15 cellular contexts compared by ENCODE assay signal in the genomic region with DNA sequence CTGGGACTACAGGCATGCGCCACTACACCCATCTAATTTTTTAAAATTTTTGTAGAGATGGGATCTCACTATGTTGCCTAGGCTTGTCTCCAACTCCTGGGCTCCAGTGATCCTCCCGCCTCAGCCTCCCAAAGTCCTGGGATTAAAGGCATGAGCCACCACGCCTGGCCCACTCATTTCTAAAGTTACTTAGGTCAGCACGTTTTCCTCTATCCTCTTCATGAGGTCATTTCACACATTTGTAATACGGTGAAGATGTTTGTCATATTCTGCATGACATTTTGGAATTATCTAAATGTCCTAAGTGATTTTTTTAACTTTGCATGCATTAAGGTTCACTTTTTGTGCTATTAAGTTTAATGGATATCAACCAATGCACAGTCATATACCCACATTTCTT. TPM values are rescaled to one million over a fixed set of nuclear protein-coding genes. Genes with fewer than 3 reads are reported as not detected.
DNase-seq lines count a peak whose midpoint lies in the region; ATAC-seq, FAIRE-seq and TF ChIP-seq lines count a peak whose summit lies in the region.
"Had no signal": no experiment of that assay in that cellular context is flagged by ENCODE, and none has a peak within 500 bp of the region (broad histone marks: within the 10 kb centered on the region; RNA-seq: fewer than 3 reads in every experiment).

No MANE protein-coding gene starts in this region.

- no peak overlapping the region for H3K4ac ChIP-seq in mesendoderm (ENCODE audit: low read depth, low read length)

- TF ChIP-seq RAD21 in HepG2 (CRISPR knock-in tag; IDR thresholded peaks at IDR 0.05), result no peak

- no peak overlapping the region for H3K4me3 Mint-ChIP-seq in brain
- H3K4me3 Mint-ChIP-seq: CD4-positive, CD25-positive, alpha-beta regulatory T cell; GM23338 had no signal

- H3K4me2 ChIP-seq in HepG2 (ENCODE audit: low read depth, low read length), result no peak overlapping the region
- no peak overlapping the region for H3K4me2 ChIP-seq in mesendoderm (ENCODE audit: low read length)
- H3K4me2 ChIP-seq: GM23338 had no signal

- no peak overlapping the region for H2BK120ac ChIP-seq in mesendoderm (ENCODE audit: low read depth, low read length)

- no peak overlapping the region for H3K56ac ChIP-seq in mesendoderm (ENCODE audit: low read length)

- H3K23ac ChIP-seq in mesendoderm (ENCODE audit: low read length), result no peak overlapping the region

- no peaks in the 10 kb centered on the region for H3K79me2 ChIP-seq in HepG2 (ENCODE audit: insufficient read depth, low read length)
- H3K79me2 ChIP-seq in mesendoderm (ENCODE audit: control insufficient read depth, insufficient read depth, low read length), result no peaks in the 10 kb centered on the region

- no peaks in the 10 kb centered on the region for H3K27me3 ChIP-seq in HepG2 (ENCODE audit: control insufficient read depth in 1 of 2, insufficient read depth in 2 of 2, low read length in 2 of 2)
- H3K27me3 ChIP-seq in right lobe of liver, result no peaks in the 10 kb centered on the region
- no peaks in the 10 kb centered on the region for H3K27me3 ChIP-seq in mesendoderm (ENCODE audit: insufficient read depth, low read length, poor library complexity)
- H3K27me3 ChIP-seq: BLaER1 treated with 17β-estradiol and CSF1 and Interleukin-3, amounts not matched to agents 10 nM and 100 nM had no signal

- no peak overlapping the region for H4K5ac ChIP-seq in mesendoderm (ENCODE audit: low read length)

- no peak overlapping the region for H3K4me3 ChIP-seq in HepG2 (replicated peaks in 1 of 3; ENCODE audit: insufficient read depth in 1 of 3, low read depth in 2 of 3, low read length in 3 of 3)
- no peak overlapping the region for H3K4me3 ChIP-seq in right lobe of liver
- H3K4me3 ChIP-seq in mucosa of descending colon, result no peak overlapping the region
- H3K4me3 ChIP-seq in mesendoderm (ENCODE audit: low read length), result no peak overlapping the region
- H3K4me3 ChIP-seq: BLaER1 treated with 17β-estradiol and CSF1 and Interleukin-3, amounts not matched to agents 10 nM and 100 nM; GM23338 had no signal

- H3K9ac ChIP-seq in HepG2 (ENCODE audit: insufficient read depth, low read depth, low read length) (no peak overlapping the region), mesendoderm (ENCODE audit: low read length) (no peak overlapping the region)
- H3K9ac ChIP-seq: BLaER1 treated with 17β-estradiol and CSF1 and Interleukin-3, amounts not matched to agents 10 nM and 100 nM had no signal

- TF ChIP-seq POLR2A in HepG2 (IDR thresholded peaks at IDR 0.05; ENCODE audit: insufficient read depth in 1 of 2, low read depth in 2 of 2, low read length in 2 of 2), result no peak
- TF ChIP-seq POLR2A in right lobe of liver (IDR thresholded peaks at IDR 0.05), result no peak

- in situ Hi-C loops in HepG2 (cut with HindIII; ENCODE audit: extremely low pct_ligation_motif_present, low pct_unique_long_range_greater_than_20kb), result no loop called here

- POLR2A ChIA-PET in HepG2 (lab: Yijun Ruan, JAX), result interaction anchor here (3.7 kb wide), 1 partner anchor 14 kb away, joined by 9 read pairs; no protein-coding TSS in a partner anchor

- peaks cover 17% of the 10 kb centered on the region for H3K36me3 Mint-ChIP-seq in brain
- H3K36me3 Mint-ChIP-seq: CD4-positive, CD25-positive, alpha-beta regulatory T cell had no signal

- no peak for FAIRE-seq in HepG2 (lab: Jason Lieb, UNC)
- FAIRE-seq: GM12891 had no signal

- H3K27me3 Mint-ChIP-seq in brain, result no peaks in the 10 kb centered on the region

- intact Hi-C loops in HepG2 (cut with micrococcal nuclease; ENCODE audit: unreplicated experiment) (no loop called here), right lobe of liver (cut with DNase I) (no loop called here), mucosa of descending colon (cut with DNase I, micrococcal nuclease) (no loop called here)

- H3K79me1 ChIP-seq in mesendoderm (ENCODE audit: low read length), result no peaks in the 10 kb centered on the region

- no peak for DNase-seq in HepG2 (ENCODE audit: low spot score)
- no peak for DNase-seq in right lobe of liver
- no peak for DNase-seq in mucosa of descending colon
- no peak for DNase-seq in mesendoderm
- DNase-seq in stimulated activated CD4-positive, alpha-beta T cell treated with anti-CD3 and anti-CD28 coated beads, Interleukin-12 subunit alpha, Interleukin-12 subunit beta, amount 100 ng/mL, for 4 hours, result no peak
- DNase-seq: 8988T; CD4-positive, CD25-positive, alpha-beta regulatory T cell; DMS 273 treated with DMSO at 0.1 percent for 48 hours; H7 had no signal

- whole genome bisulfite sequencing in HepG2 (ENCODE audit: low lambda C conversion rate), result 78% methylated on average over 5 of the region's 5 CpGs
- WGBS in right lobe of liver (ENCODE audit: insufficient coverage, low coverage, low lambda C conversion rate, missing lambda C conversion rate), result 76% methylated on average over 5 of the region's 5 CpGs
- no CpG with 5 or more reads among the region's 5 CpGs for WGBS in mesendoderm (ENCODE audit: extremely low coverage, insufficient coverage, low lambda C conversion rate)

- H2AFZ ChIP-seq in HepG2 (ENCODE audit: low read length), result no peak overlapping the region
- H2AFZ ChIP-seq: GM23338 had no signal

- H4K8ac ChIP-seq in mesendoderm (ENCODE audit: low read depth, low read length), result no peak overlapping the region

- peak overlapping the region in 3 of 5 experiments; percentile 14 to 52 (median 27) for H3K27ac Mint-ChIP-seq in brain
- H3K27ac Mint-ChIP-seq: GM23338 had no signal

- H3K18ac ChIP-seq in mesendoderm (ENCODE audit: low read length), result no peak overlapping the region

- peaks cover 36% of the 10 kb centered on the region for H3K4me1 Mint-ChIP-seq in brain

- CTCF ChIA-PET in HepG2 (lab: Yijun Ruan, JAX; ENCODE audit: low intra/inter-chr PET ratio, low total read pairs), result no interaction called here

- H3K9me3 Mint-ChIP-seq in brain, result no peaks in the 10 kb centered on the region
- H3K9me3 Mint-ChIP-seq: CD4-positive, CD25-positive, alpha-beta regulatory T cell; GM23338 had no signal

- H3K27ac ChIP-seq in HepG2 (ENCODE audit: extremely low read length, insufficient read depth, low read length) (no peak overlapping the region), right lobe of liver (no peak overlapping the region), mesendoderm (ENCODE audit: low read depth, low read length) (no peak overlapping the region)

- ATAC-seq in HepG2, result no peak
- no peak for ATAC-seq in right lobe of liver
- ATAC-seq in mucosa of descending colon, result no peak
- ATAC-seq: GM23338 had no signal

- no TSS peak for BruUV-seq in HepG2 (replicated peaks; lab: Mats Ljungman, UMichigan)

- no peak overlapping the region for H2BK5ac ChIP-seq in mesendoderm (ENCODE audit: low read length)

- no peak overlapping the region for H2AK5ac ChIP-seq in mesendoderm (ENCODE audit: low read length)

- H3K36me3 ChIP-seq in HepG2 (replicated peaks in 1 of 2; ENCODE audit: control insufficient read depth in 1 of 2, insufficient read depth in 2 of 2, low read length in 2 of 2) (no peaks in the 10 kb centered on the region), right lobe of liver (no peaks in the 10 kb centered on the region), mucosa of descending colon (ENCODE audit: low read depth) (no peaks in the 10 kb centered on the region), mesendoderm (ENCODE audit: control insufficient read depth, insufficient read depth, low read length) (no peaks in the 10 kb centered on the region)

- TF ChIP-seq EP300 in HepG2 (IDR thresholded peaks at IDR 0.05; ENCODE audit: low read depth in 2 of 2, low read length in 2 of 2) (no peak), HepG2 (CRISPR knock-in tag; IDR thresholded peaks at IDR 0.05; ENCODE audit: borderline replicate concordance) (no peak)

- H3K9me3 ChIP-seq in HepG2 (ENCODE audit: low read length) (no peaks in the 10 kb centered on the region), right lobe of liver (no peaks in the 10 kb centered on the region), mucosa of descending colon (no peaks in the 10 kb centered on the region)

- H2BK15ac ChIP-seq in mesendoderm (replicated peaks; ENCODE audit: low read depth), result no peak overlapping the region

- no peaks in the 10 kb centered on the region for H4K20me1 ChIP-seq in HepG2 (ENCODE audit: insufficient read depth, low read length)
- H4K20me1 ChIP-seq: BLaER1 treated with 17β-estradiol and CSF1 and Interleukin-3, amounts not matched to agents 10 nM and 100 nM had no signal

- H3K4me1 ChIP-seq in HepG2 (ENCODE audit: insufficient read depth, low read length) (peaks cover 36% of the 10 kb centered on the region), right lobe of liver (no peaks in the 10 kb centered on the region), mucosa of descending colon (ENCODE audit: low read depth) (no peaks in the 10 kb centered on the region), mesendoderm (ENCODE audit: control insufficient read depth, low read depth, low read length) (peaks cover 2% of the 10 kb centered on the region)

- no peak for TF ChIP-seq CTCF in HepG2 (CRISPR knock-in tag; IDR thresholded peaks at IDR 0.05)
- TF ChIP-seq CTCF in right lobe of liver (IDR thresholded peaks at IDR 0.05), result no peak
- TF ChIP-seq CTCF in brain (conservative IDR thresholded peaks at IDR 0.05), result no peak
- TF ChIP-seq CTCF in mucosa of descending colon (IDR thresholded peaks at IDR 0.05), result no peak

RNA-seq across cellular contexts. Expression of gene SOX12, which starts 11.9 kb away (rescaled TPM):
- total RNA-seq in HepG2 (2016; rRNA removed; fragmentation: Illumina TruSeq; extraction: Trizol) (12.1 and 18.7 TPM in 2 replicates), right lobe of liver (1 to 10 TPM; 3.6 to 6.4 (median 4.6) TPM), mucosa of descending colon (10 to 100 TPM in 1 of 3 donors, 1 to 10 TPM in 2; 3.9 to 24.0 (median 4.5) TPM)
- total RNA-seq in HepG2 (2016; cell fraction: cytosol; rRNA removed; fragmentation: Illumina TruSeq; extraction: Trizol; ENCODE audit: low read depth), result 5.2 and 6.4 TPM in 2 replicates
- 10.8 and 18.0 TPM in 2 replicates for total RNA-seq in HepG2 (2016; cell fraction: insoluble cytoplasmic fraction; rRNA removed; fragmentation: Illumina TruSeq; extraction: Trizol)
- 19.3 and 22.7 TPM in 2 replicates for total RNA-seq in HepG2 (2016; cell fraction: membrane; rRNA removed; fragmentation: Illumina TruSeq; extraction: Trizol)
- total RNA-seq in HepG2 (2016; cell fraction: nucleus; rRNA removed; fragmentation: Illumina TruSeq; extraction: Trizol), result 14.7 and 17.3 TPM in 2 replicates
- polyA plus RNA-seq in HepG2 (2011; rRNA removed) (10.0 and 11.5 TPM in 2 replicates), brain (ENCODE audit: insufficient read depth, low read depth, low replicate concordance) (38.3 TPM)
- polyA plus RNA-seq in HepG2 (2011; cell fraction: cytosol; rRNA removed), result 5.9 and 7.7 TPM in 2 replicates
- 33.8 and 40.6 TPM in 2 replicates for polyA plus RNA-seq in HepG2 (2011; cell fraction: nucleus; rRNA removed)
- 33.1 and 35.1 TPM in 2 replicates for polyA plus RNA-seq in HepG2 (2012)
- polyA plus RNA-seq in HepG2 (2016; cell fraction: cytosol; fragmentation: Illumina TruSeq; extraction: Trizol; ENCODE audit: low read depth), result 9.1 and 11.5 TPM in 2 replicates
- polyA plus RNA-seq in HepG2 (2016; cell fraction: insoluble cytoplasmic fraction; fragmentation: Illumina TruSeq; extraction: Trizol; ENCODE audit: low read depth), result 37.4 and 47.0 TPM in 2 replicates
- 35.3 and 38.7 TPM in 2 replicates for polyA plus RNA-seq in HepG2 (2016; cell fraction: membrane; fragmentation: Illumina TruSeq; extraction: Trizol; ENCODE audit: low read depth)
- polyA plus RNA-seq in HepG2 (2016; cell fraction: nucleus; fragmentation: Illumina TruSeq; extraction: Trizol; ENCODE audit: insufficient read depth, low read depth), result 63.1 and 67.8 TPM in 2 replicates
- polyA minus RNA-seq in HepG2 (2011; rRNA and poly(A)+ RNA removed; ENCODE audit: low replicate concordance), result 2.4 and 12.0 TPM in 2 replicates
- 11.2 and 12.0 TPM in 2 replicates for polyA minus RNA-seq in HepG2 (2011; cell fraction: cytosol; rRNA and poly(A)+ RNA removed)
- 9.6 and 12.7 TPM in 2 replicates for polyA minus RNA-seq in HepG2 (2011; cell fraction: nucleus; rRNA and poly(A)+ RNA removed)
- polyA plus RNA-seq in mesendoderm (2013, experiment 1 of 2), result 15.5 TPM
- polyA plus RNA-seq in mesendoderm (2013, experiment 2 of 2), result 15.5 TPM

RNA-seq across cellular contexts. Expression of gene ZCCHC3, which starts 16.0 kb away (rescaled TPM):
- total RNA-seq in HepG2 (2016; rRNA removed; fragmentation: Illumina TruSeq; extraction: Trizol), result 56.2 and 63.0 TPM in 2 replicates
- total RNA-seq in HepG2 (2016; cell fraction: cytosol; rRNA removed; fragmentation: Illumina TruSeq; extraction: Trizol; ENCODE audit: low read depth), result 12.1 and 12.3 TPM in 2 replicates
- total RNA-seq in HepG2 (2016; cell fraction: insoluble cytoplasmic fraction; rRNA removed; fragmentation: Illumina TruSeq; extraction: Trizol), result 49.2 and 64.0 TPM in 2 replicates
- total RNA-seq in HepG2 (2016; cell fraction: membrane; rRNA removed; fragmentation: Illumina TruSeq; extraction: Trizol), result 45.3 and 47.4 TPM in 2 replicates
- total RNA-seq in HepG2 (2016; cell fraction: nucleus; rRNA removed; fragmentation: Illumina TruSeq; extraction: Trizol), result 28.6 and 30.4 TPM in 2 replicates
- polyA plus RNA-seq in HepG2 (2011; rRNA removed), result 43.8 and 46.6 TPM in 2 replicates
- polyA plus RNA-seq in HepG2 (2011; cell fraction: cytosol; rRNA removed), result 44.4 and 45.0 TPM in 2 replicates
- polyA plus RNA-seq in HepG2 (2011; cell fraction: nucleus; rRNA removed), result 21.2 and 22.1 TPM in 2 replicates
- polyA plus RNA-seq in HepG2 (2012), result 37.3 and 43.5 TPM in 2 replicates
- 8.1 and 9.0 TPM in 2 replicates for polyA plus RNA-seq in HepG2 (2016; cell fraction: cytosol; fragmentation: Illumina TruSeq; extraction: Trizol; ENCODE audit: low read depth)
- polyA plus RNA-seq in HepG2 (2016; cell fraction: insoluble cytoplasmic fraction; fragmentation: Illumina TruSeq; extraction: Trizol; ENCODE audit: low read depth), result 75.7 and 81.5 TPM in 2 replicates
- polyA plus RNA-seq in HepG2 (2016; cell fraction: membrane; fragmentation: Illumina TruSeq; extraction: Trizol; ENCODE audit: low read depth), result 37.6 and 38.3 TPM in 2 replicates
- polyA plus RNA-seq in HepG2 (2016; cell fraction: nucleus; fragmentation: Illumina TruSeq; extraction: Trizol; ENCODE audit: insufficient read depth, low read depth), result 57.9 and 60.5 TPM in 2 replicates
- polyA minus RNA-seq in HepG2 (2011; rRNA and poly(A)+ RNA removed; ENCODE audit: low replicate concordance), result 9.3 and 53.1 TPM in 2 replicates
- 31.3 and 34.6 TPM in 2 replicates for polyA minus RNA-seq in HepG2 (2011; cell fraction: cytosol; rRNA and poly(A)+ RNA removed)
- 16.1 and 17.3 TPM in 2 replicates for polyA minus RNA-seq in HepG2 (2011; cell fraction: nucleus; rRNA and poly(A)+ RNA removed)
- total RNA-seq in right lobe of liver, result 1 to 10 TPM; 4.2 to 7.5 (median 5.9) TPM
- polyA plus RNA-seq in brain (ENCODE audit: insufficient read depth, low read depth, low replicate concordance), result 19.7 TPM
- total RNA-seq in mucosa of descending colon, result 10 to 100 TPM; 12.0 to 18.7 (median 12.6) TPM
- 26.5 TPM for polyA plus RNA-seq in mesendoderm (2013, experiment 1 of 2)
- polyA plus RNA-seq in mesendoderm (2013, experiment 2 of 2), result 26.9 TPM

RNA-seq across cellular contexts. Expression of gene C20orf96, which starts 22.9 kb away (rescaled TPM):
- total RNA-seq in HepG2 (2016; rRNA removed; fragmentation: Illumina TruSeq; extraction: Trizol) (3.8 and 4.7 TPM in 2 replicates), right lobe of liver (1 to 10 TPM in 4 of 6 experiments, under 1 TPM in 2; 0.62 to 2.5 (median 1.8) TPM), mucosa of descending colon (10 to 100 TPM in 2 of 3 donors, 1 to 10 TPM in 1; 6.8 to 12.1 (median 11.3) TPM)
- total RNA-seq in HepG2 (2016; cell fraction: cytosol; rRNA removed; fragmentation: Illumina TruSeq; extraction: Trizol; ENCODE audit: low read depth), result 0.51 and 1.3 TPM in 2 replicates
- total RNA-seq in HepG2 (2016; cell fraction: insoluble cytoplasmic fraction; rRNA removed; fragmentation: Illumina TruSeq; extraction: Trizol), result 3.1 and 5.0 TPM in 2 replicates
- 2.0 and 2.7 TPM in 2 replicates for total RNA-seq in HepG2 (2016; cell fraction: membrane; rRNA removed; fragmentation: Illumina TruSeq; extraction: Trizol)
- 9.9 and 10.7 TPM in 2 replicates for total RNA-seq in HepG2 (2016; cell fraction: nucleus; rRNA removed; fragmentation: Illumina TruSeq; extraction: Trizol)
- polyA plus RNA-seq in HepG2 (2011; rRNA removed) (18.2 and 20.6 TPM in 2 replicates), brain (ENCODE audit: insufficient read depth, low read depth, low replicate concordance) (17.3 TPM)
- 10.7 and 11.6 TPM in 2 replicates for polyA plus RNA-seq in HepG2 (2011; cell fraction: cytosol; rRNA removed)
- polyA plus RNA-seq in HepG2 (2011; cell fraction: nucleus; rRNA removed), result 25.9 and 27.9 TPM in 2 replicates
- polyA plus RNA-seq in HepG2 (2012), result 17.5 and 20.7 TPM in 2 replicates
- polyA plus RNA-seq in HepG2 (2016; cell fraction: cytosol; fragmentation: Illumina TruSeq; extraction: Trizol; ENCODE audit: low read depth), result 4.3 and 5.1 TPM in 2 replicates
- polyA plus RNA-seq in HepG2 (2016; cell fraction: insoluble cytoplasmic fraction; fragmentation: Illumina TruSeq; extraction: Trizol; ENCODE audit: low read depth), result 13.8 and 15.5 TPM in 2 replicates
- polyA plus RNA-seq in HepG2 (2016; cell fraction: membrane; fragmentation: Illumina TruSeq; extraction: Trizol; ENCODE audit: low read depth), result 7.8 and 8.1 TPM in 2 replicates
- polyA plus RNA-seq in HepG2 (2016; cell fraction: nucleus; fragmentation: Illumina TruSeq; extraction: Trizol; ENCODE audit: insufficient read depth, low read depth), result 37.7 and 37.8 TPM in 2 replicates
- polyA minus RNA-seq in HepG2 (2011; rRNA and poly(A)+ RNA removed; ENCODE audit: low replicate concordance), result 1.7 and 6.2 TPM in 2 replicates
- polyA minus RNA-seq in HepG2 (2011; cell fraction: cytosol; rRNA and poly(A)+ RNA removed), result 2.8 and 3.7 TPM in 2 replicates
- polyA minus RNA-seq in HepG2 (2011; cell fraction: nucleus; rRNA and poly(A)+ RNA removed), result 16.1 and 18.5 TPM in 2 replicates
- polyA plus RNA-seq in mesendoderm (2013, experiment 1 of 2), result 8.2 TPM
- 8.2 TPM for polyA plus RNA-seq in mesendoderm (2013, experiment 2 of 2)

RNA-seq across cellular contexts. Expression of gene NRSN2, which starts 33.5 kb away (rescaled TPM):
- 28.4 and 32.3 TPM in 2 replicates for total RNA-seq in HepG2 (2016; rRNA removed; fragmentation: Illumina TruSeq; extraction: Trizol)
- 13.5 and 19.5 TPM in 2 replicates for total RNA-seq in HepG2 (2016; cell fraction: cytosol; rRNA removed; fragmentation: Illumina TruSeq; extraction: Trizol; ENCODE audit: low read depth)
- total RNA-seq in HepG2 (2016; cell fraction: insoluble cytoplasmic fraction; rRNA removed; fragmentation: Illumina TruSeq; extraction: Trizol), result 26.0 and 33.1 TPM in 2 replicates
- total RNA-seq in HepG2 (2016; cell fraction: membrane; rRNA removed; fragmentation: Illumina TruSeq; extraction: Trizol), result 30.9 and 37.0 TPM in 2 replicates
- total RNA-seq in HepG2 (2016; cell fraction: nucleus; rRNA removed; fragmentation: Illumina TruSeq; extraction: Trizol), result 18.0 and 19.9 TPM in 2 replicates
- 49.4 and 63.3 TPM in 2 replicates for polyA plus RNA-seq in HepG2 (2011; rRNA removed)
- 69.4 and 90.4 TPM in 2 replicates for polyA plus RNA-seq in HepG2 (2011; cell fraction: cytosol; rRNA removed)
- 68.6 and 73.2 TPM in 2 replicates for polyA plus RNA-seq in HepG2 (2011; cell fraction: nucleus; rRNA removed)
- 32.8 and 45.8 TPM in 2 replicates for polyA plus RNA-seq in HepG2 (2012)
- polyA plus RNA-seq in HepG2 (2016; cell fraction: cytosol; fragmentation: Illumina TruSeq; extraction: Trizol; ENCODE audit: low read depth), result 30.7 and 34.2 TPM in 2 replicates
- 54.0 and 55.2 TPM in 2 replicates for polyA plus RNA-seq in HepG2 (2016; cell fraction: insoluble cytoplasmic fraction; fragmentation: Illumina TruSeq; extraction: Trizol; ENCODE audit: low read depth)
- 61.7 and 66.8 TPM in 2 replicates for polyA plus RNA-seq in HepG2 (2016; cell fraction: membrane; fragmentation: Illumina TruSeq; extraction: Trizol; ENCODE audit: low read depth)
- polyA plus RNA-seq in HepG2 (2016; cell fraction: nucleus; fragmentation: Illumina TruSeq; extraction: Trizol; ENCODE audit: insufficient read depth, low read depth), result 79.0 and 79.1 TPM in 2 replicates
- polyA minus RNA-seq in HepG2 (2011; rRNA and poly(A)+ RNA removed; ENCODE audit: low replicate concordance), result 1.6 and 52.5 TPM in 2 replicates
- polyA minus RNA-seq in HepG2 (2011; cell fraction: cytosol; rRNA and poly(A)+ RNA removed), result 32.5 and 33.1 TPM in 2 replicates
- polyA minus RNA-seq in HepG2 (2011; cell fraction: nucleus; rRNA and poly(A)+ RNA removed), result 10.7 and 15.0 TPM in 2 replicates
- 1 to 10 TPM; 1.3 to 4.1 (median 1.9) TPM for total RNA-seq in right lobe of liver
- polyA plus RNA-seq in brain (ENCODE audit: insufficient read depth, low read depth, low replicate concordance), result 185 TPM
- 10 to 100 TPM in 2 of 3 donors, 1 to 10 TPM in 1; 8.7 to 21.1 (median 13.1) TPM for total RNA-seq in mucosa of descending colon
- 10.5 TPM for polyA plus RNA-seq in mesendoderm (2013, experiment 1 of 2)
- 10.6 TPM for polyA plus RNA-seq in mesendoderm (2013, experiment 2 of 2)

RNA-seq across cellular contexts. Expression of gene DEFB132, which starts 55.9 kb away (rescaled TPM):
- not detected in 2 replicates for total RNA-seq in HepG2 (2016; rRNA removed; fragmentation: Illumina TruSeq; extraction: Trizol)
- not detected in 2 replicates for total RNA-seq in HepG2 (2016; cell fraction: cytosol; rRNA removed; fragmentation: Illumina TruSeq; extraction: Trizol; ENCODE audit: low read depth)
- not detected in 2 replicates for total RNA-seq in HepG2 (2016; cell fraction: insoluble cytoplasmic fraction; rRNA removed; fragmentation: Illumina TruSeq; extraction: Trizol)
- total RNA-seq in HepG2 (2016; cell fraction: membrane; rRNA removed; fragmentation: Illumina TruSeq; extraction: Trizol), result not detected in 2 replicates
- total RNA-seq in HepG2 (2016; cell fraction: nucleus; rRNA removed; fragmentation: Illumina TruSeq; extraction: Trizol), result not detected in 2 replicates
- not detected in 2 replicates for polyA plus RNA-seq in HepG2 (2011; rRNA removed)
- polyA plus RNA-seq in HepG2 (2011; cell fraction: cytosol; rRNA removed), result not detected in 2 replicates
- not detected in 2 replicates for polyA plus RNA-seq in HepG2 (2011; cell fraction: nucleus; rRNA removed)
- not detected in 2 replicates for polyA plus RNA-seq in HepG2 (2012)
- not detected in 2 replicates for polyA plus RNA-seq in HepG2 (2016; cell fraction: cytosol; fragmentation: Illumina TruSeq; extraction: Trizol; ENCODE audit: low read depth)
- not detected in 2 replicates for polyA plus RNA-seq in HepG2 (2016; cell fraction: insoluble cytoplasmic fraction; fragmentation: Illumina TruSeq; extraction: Trizol; ENCODE audit: low read depth)
- not detected in 2 replicates for polyA plus RNA-seq in HepG2 (2016; cell fraction: membrane; fragmentation: Illumina TruSeq; extraction: Trizol; ENCODE audit: low read depth)
- polyA plus RNA-seq in HepG2 (2016; cell fraction: nucleus; fragmentation: Illumina TruSeq; extraction: Trizol; ENCODE audit: insufficient read depth, low read depth), result not detected in 2 replicates
- not detected in 2 replicates for polyA minus RNA-seq in HepG2 (2011; rRNA and poly(A)+ RNA removed; ENCODE audit: low replicate concordance)
- polyA minus RNA-seq in HepG2 (2011; cell fraction: cytosol; rRNA and poly(A)+ RNA removed), result not detected in 2 replicates
- not detected in 2 replicates for polyA minus RNA-seq in HepG2 (2011; cell fraction: nucleus; rRNA and poly(A)+ RNA removed)
- total RNA-seq in right lobe of liver, result under 1 TPM in 3 of 6 experiments, not detected in 3; 0.30 to 0.35 (median 0.31) TPM
- not detected for polyA plus RNA-seq in brain (ENCODE audit: insufficient read depth, low read depth, low replicate concordance)
- not detected for total RNA-seq in mucosa of descending colon
- not detected for polyA plus RNA-seq in mesendoderm (2013, experiment 1 of 2)
- polyA plus RNA-seq in mesendoderm (2013, experiment 2 of 2), result not detected
- total RNA-seq: CD4-positive, CD25-positive, alpha-beta regulatory T cell; G401; GM23338; H7; HT-29 had no signal
- polyA plus RNA-seq: CD4-positive, CD25-positive, alpha-beta regulatory T cell; GM23338 had no signal
